In the genomic region with DNA sequence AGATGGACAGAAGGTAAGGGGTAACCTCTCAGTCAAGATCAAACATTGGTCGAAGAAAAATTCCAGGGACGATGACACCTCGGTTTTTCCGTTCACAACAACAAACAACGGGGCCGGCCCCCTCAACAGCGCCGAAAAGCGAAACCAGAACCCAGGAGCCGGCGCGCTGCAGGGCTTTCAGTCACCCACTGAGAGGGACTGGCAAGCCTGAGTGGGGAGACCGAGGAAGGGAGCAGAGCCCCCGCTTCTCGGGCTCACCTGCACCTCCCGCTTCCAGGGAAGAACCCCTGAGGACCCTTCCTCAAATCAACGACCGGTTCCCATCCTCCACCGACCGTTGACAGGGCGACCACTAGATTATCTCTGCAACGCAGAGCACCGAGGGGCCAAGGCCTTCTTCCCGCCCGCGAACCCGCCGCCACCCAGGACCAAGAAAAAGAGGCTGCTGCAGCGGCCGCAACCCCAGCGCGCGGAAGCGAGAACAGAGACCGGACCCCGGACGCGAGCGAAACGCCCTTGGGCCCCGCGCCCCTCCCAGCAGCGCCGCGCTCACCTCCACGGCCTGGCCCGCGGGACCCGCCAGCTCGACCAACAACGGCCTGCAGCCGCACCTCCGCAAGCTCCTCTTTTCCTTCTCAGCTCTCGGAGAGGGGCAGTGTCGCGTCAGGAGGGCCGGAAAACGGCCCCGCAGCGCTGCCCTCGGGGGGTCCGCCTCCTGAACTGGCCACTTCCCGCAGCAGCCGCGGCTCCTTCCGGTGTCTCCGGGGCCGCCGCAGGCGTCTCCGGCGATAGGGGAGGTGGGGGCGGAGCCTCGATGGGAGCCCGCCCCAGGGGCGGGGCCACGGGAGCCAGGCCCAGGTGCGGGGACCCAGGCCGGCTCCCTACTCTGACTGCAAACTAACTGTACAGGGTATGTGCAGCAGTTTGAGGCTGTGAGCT, we compare ENCODE assay signal across 1 cellular context.
TF ChIP-seq lines count a peak whose summit lies in the region.

A gene (minus strand): TSS at position 763 of the 939 bp plus-strand sequence. CDS start 18,155 bp downstream, outside the sequence.

TF ChIP-seq in HepG2, 621 proteins besides CTCF, POLR2A, EP300 and RAD21 (continued from another document and continues in another):
- TF ChIP-seq, protein P1, sequence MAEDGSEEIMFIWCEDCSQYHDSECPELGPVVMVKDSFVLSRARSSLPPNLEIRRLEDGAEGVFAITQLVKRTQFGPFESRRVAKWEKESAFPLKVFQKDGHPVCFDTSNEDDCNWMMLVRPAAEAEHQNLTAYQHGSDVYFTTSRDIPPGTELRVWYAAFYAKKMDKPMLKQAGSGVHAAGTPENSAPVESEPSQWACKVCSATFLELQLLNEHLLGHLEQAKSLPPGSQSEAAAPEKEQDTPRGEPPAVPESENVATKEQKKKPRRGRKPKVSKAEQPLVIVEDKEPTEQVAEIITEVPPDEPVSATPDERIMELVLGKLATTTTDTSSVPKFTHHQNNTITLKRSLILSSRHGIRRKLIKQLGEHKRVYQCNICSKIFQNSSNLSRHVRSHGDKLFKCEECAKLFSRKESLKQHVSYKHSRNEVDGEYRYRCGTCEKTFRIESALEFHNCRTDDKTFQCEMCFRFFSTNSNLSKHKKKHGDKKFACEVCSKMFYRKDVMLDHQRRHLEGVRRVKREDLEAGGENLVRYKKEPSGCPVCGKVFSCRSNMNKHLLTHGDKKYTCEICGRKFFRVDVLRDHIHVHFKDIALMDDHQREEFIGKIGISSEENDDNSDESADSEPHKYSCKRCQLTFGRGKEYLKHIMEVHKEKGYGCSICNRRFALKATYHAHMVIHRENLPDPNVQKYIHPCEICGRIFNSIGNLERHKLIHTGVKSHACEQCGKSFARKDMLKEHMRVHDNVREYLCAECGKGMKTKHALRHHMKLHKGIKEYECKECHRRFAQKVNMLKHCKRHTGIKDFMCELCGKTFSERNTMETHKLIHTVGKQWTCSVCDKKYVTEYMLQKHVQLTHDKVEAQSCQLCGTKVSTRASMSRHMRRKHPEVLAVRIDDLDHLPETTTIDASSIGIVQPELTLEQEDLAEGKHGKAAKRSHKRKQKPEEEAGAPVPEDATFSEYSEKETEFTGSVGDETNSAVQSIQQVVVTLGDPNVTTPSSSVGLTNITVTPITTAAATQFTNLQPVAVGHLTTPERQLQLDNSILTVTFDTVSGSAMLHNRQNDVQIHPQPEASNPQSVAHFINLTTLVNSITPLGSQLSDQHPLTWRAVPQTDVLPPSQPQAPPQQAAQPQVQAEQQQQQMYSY (CRISPR knock-in tag; IDR thresholded peaks at IDR 0.05) = peak; percentile 56; the same call in 1 of the 2 replicates
- TF ChIP-seq ZNF350 (CRISPR knock-in tag; IDR thresholded peaks at IDR 0.05; ENCODE audit: borderline replicate concordance, low read depth) (peak; percentile 81; the same call in 1 of the 2 replicates), ZSCAN25 (CRISPR knock-in tag; IDR thresholded peaks at IDR 0.05) (no peak), TCF12 (IDR thresholded peaks at IDR 0.05) (no peak), TCF12 (CRISPR knock-in tag; IDR thresholded peaks at IDR 0.05) (peak; percentile 49; the same call in 1 of the 2 replicates), ZNF451 (CRISPR knock-in tag; IDR thresholded peaks at IDR 0.05) (peak; percentile 54; the same call in 1 of the 2 replicates), ZNF776 (CRISPR knock-in tag; IDR thresholded peaks at IDR 0.05) (peak; percentile 72; the same call in 1 of the 2 replicates), CREM (IDR thresholded peaks at IDR 0.05) (no peak), CREM (CRISPR knock-in tag; IDR thresholded peaks at IDR 0.05) (no peak), ZNF160 (CRISPR knock-in tag; IDR thresholded peaks at IDR 0.05) (no peak), ZNF282 (IDR thresholded peaks at IDR 0.05; ENCODE audit: partially characterized antibody) (no peak), ZNF264 (CRISPR knock-in tag; IDR thresholded peaks at IDR 0.05) (peak; percentile 67), SMAD3 (CRISPR knock-in tag; IDR thresholded peaks at IDR 0.05) (no peak), NR2F2 (IDR thresholded peaks at IDR 0.05; ENCODE audit: borderline replicate concordance, low read depth) (no peak), THYN1 (CRISPR knock-in tag; IDR thresholded peaks at IDR 0.05; ENCODE audit: borderline replicate concordance, low read depth) (no peak), ZNF333 (CRISPR knock-in tag; IDR thresholded peaks at IDR 0.05; ENCODE audit: borderline replicate concordance) (no peak), ZFP41 (CRISPR knock-in tag; IDR thresholded peaks at IDR 0.05; ENCODE audit: borderline replicate concordance) (no peak), ATF7 (IDR thresholded peaks at IDR 0.05) (no peak), ATF7 (CRISPR knock-in tag; IDR thresholded peaks at IDR 0.05) (no peak), RELA (CRISPR knock-in tag; IDR thresholded peaks at IDR 0.05) (no peak), ZNF354B (CRISPR knock-in tag; IDR thresholded peaks at IDR 0.05) (no peak), SKI (IDR thresholded peaks at IDR 0.05; ENCODE audit: partially characterized antibody) (no peak), ARNT2 (CRISPR knock-in tag; IDR thresholded peaks at IDR 0.05; ENCODE audit: low read depth) (peak; percentile 80), RXRB (CRISPR knock-in tag; IDR thresholded peaks at IDR 0.05; ENCODE audit: borderline replicate concordance) (0 out of 2 replicates have a peak, but pooled peaks have one; percentile 12), CREB1 (IDR thresholded peaks at IDR 0.05) (no peak), CREB1 (CRISPR knock-in tag; IDR thresholded peaks at IDR 0.05) (peak; percentile 22), IRF2 (CRISPR knock-in tag; IDR thresholded peaks at IDR 0.05) (peak; percentile 58), ZNF644 (CRISPR knock-in tag; IDR thresholded peaks at IDR 0.05; ENCODE audit: low read depth) (no peak), ZNF225 (CRISPR knock-in tag; IDR thresholded peaks at IDR 0.05) (peak; percentile 75), NFKB2 (CRISPR knock-in tag; IDR thresholded peaks at IDR 0.05; ENCODE audit: borderline replicate concordance) (peak; percentile 34; the same call in 1 of the 2 replicates), ZNF563 (CRISPR knock-in tag; IDR thresholded peaks at IDR 0.05) (peak; percentile 91), KLF11 (CRISPR knock-in tag; IDR thresholded peaks at IDR 0.05) (no peak), HOXA7 (CRISPR knock-in tag; IDR thresholded peaks at IDR 0.05) (no peak), PTBP1 (IDR thresholded peaks at IDR 0.05; ENCODE audit: low read depth, low read length, poor library complexity, severe bottlenecking) (no peak), XRCC5 (optimal IDR thresholded peaks at IDR 0.05; ENCODE audit: low read length) (peak; percentile 39)
- TF ChIP-seq, protein P2, sequence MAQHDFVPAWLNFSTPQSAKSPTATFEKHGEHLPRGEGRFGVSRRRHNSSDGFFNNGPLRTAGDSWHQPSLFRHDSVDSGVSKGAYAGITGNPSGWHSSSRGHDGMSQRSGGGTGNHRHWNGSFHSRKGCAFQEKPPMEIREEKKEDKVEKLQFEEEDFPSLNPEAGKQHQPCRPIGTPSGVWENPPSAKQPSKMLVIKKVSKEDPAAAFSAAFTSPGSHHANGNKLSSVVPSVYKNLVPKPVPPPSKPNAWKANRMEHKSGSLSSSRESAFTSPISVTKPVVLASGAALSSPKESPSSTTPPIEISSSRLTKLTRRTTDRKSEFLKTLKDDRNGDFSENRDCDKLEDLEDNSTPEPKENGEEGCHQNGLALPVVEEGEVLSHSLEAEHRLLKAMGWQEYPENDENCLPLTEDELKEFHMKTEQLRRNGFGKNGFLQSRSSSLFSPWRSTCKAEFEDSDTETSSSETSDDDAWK (CRISPR knock-in tag; IDR thresholded peaks at IDR 0.05) = no peak
- TF ChIP-seq, protein P3, sequence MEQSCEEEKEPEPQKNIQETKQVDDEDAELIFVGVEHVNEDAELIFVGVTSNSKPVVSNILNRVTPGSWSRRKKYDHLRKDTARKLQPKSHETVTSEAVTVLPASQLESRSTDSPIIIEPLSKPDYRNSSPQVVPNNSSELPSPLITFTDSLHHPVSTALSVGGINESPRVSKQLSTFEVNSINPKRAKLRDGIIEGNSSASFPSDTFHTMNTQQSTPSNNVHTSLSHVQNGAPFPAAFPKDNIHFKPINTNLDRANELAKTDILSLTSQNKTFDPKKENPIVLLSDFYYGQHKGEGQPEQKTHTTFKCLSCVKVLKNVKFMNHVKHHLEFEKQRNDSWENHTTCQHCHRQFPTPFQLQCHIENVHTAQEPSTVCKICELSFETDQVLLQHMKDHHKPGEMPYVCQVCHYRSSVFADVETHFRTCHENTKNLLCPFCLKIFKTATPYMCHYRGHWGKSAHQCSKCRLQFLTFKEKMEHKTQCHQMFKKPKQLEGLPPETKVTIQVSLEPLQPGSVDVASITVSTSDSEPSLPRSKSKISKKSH (CRISPR knock-in tag; IDR thresholded peaks at IDR 0.05; ENCODE audit: borderline replicate concordance) = no peak
- TF ChIP-seq, protein P4, sequence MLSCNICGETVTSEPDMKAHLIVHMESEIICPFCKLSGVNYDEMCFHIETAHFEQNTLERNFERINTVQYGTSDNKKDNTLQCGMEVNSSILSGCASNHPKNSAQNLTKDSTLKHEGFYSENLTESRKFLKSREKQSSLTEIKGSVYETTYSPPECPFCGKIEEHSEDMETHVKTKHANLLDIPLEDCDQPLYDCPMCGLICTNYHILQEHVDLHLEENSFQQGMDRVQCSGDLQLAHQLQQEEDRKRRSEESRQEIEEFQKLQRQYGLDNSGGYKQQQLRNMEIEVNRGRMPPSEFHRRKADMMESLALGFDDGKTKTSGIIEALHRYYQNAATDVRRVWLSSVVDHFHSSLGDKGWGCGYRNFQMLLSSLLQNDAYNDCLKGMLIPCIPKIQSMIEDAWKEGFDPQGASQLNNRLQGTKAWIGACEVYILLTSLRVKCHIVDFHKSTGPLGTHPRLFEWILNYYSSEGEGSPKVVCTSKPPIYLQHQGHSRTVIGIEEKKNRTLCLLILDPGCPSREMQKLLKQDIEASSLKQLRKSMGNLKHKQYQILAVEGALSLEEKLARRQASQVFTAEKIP (CRISPR knock-in tag; IDR thresholded peaks at IDR 0.05; ENCODE audit: borderline replicate concordance) = no peak
- TF ChIP-seq, protein P5, sequence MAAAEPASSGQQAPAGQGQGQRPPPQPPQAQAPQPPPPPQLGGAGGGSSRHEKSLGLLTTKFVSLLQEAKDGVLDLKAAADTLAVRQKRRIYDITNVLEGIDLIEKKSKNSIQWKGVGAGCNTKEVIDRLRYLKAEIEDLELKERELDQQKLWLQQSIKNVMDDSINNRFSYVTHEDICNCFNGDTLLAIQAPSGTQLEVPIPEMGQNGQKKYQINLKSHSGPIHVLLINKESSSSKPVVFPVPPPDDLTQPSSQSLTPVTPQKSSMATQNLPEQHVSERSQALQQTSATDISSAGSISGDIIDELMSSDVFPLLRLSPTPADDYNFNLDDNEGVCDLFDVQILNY (CRISPR knock-in tag; conservative IDR thresholded peaks at IDR 0.05) = peak; percentile 39; the same call in 1 of the 2 replicates
- TF ChIP-seq, protein P6, sequence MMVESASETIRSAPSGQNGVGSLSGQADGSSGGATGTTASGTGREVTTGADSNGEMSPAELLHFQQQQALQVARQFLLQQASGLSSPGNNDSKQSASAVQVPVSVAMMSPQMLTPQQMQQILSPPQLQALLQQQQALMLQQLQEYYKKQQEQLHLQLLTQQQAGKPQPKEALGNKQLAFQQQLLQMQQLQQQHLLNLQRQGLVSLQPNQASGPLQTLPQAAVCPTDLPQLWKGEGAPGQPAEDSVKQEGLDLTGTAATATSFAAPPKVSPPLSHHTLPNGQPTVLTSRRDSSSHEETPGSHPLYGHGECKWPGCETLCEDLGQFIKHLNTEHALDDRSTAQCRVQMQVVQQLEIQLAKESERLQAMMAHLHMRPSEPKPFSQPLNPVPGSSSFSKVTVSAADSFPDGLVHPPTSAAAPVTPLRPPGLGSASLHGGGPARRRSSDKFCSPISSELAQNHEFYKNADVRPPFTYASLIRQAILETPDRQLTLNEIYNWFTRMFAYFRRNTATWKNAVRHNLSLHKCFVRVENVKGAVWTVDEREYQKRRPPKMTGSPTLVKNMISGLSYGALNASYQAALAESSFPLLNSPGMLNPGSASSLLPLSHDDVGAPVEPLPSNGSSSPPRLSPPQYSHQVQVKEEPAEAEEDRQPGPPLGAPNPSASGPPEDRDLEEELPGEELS (CRISPR knock-in tag; IDR thresholded peaks at IDR 0.05) = 0 out of 2 replicates have a peak, but pooled peaks have one; percentile 28
- TF ChIP-seq, protein P7, sequence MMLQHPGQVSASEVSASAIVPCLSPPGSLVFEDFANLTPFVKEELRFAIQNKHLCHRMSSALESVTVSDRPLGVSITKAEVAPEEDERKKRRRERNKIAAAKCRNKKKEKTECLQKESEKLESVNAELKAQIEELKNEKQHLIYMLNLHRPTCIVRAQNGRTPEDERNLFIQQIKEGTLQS (CRISPR knock-in tag; IDR thresholded peaks at IDR 0.05) = no peak
- TF ChIP-seq, protein P8, sequence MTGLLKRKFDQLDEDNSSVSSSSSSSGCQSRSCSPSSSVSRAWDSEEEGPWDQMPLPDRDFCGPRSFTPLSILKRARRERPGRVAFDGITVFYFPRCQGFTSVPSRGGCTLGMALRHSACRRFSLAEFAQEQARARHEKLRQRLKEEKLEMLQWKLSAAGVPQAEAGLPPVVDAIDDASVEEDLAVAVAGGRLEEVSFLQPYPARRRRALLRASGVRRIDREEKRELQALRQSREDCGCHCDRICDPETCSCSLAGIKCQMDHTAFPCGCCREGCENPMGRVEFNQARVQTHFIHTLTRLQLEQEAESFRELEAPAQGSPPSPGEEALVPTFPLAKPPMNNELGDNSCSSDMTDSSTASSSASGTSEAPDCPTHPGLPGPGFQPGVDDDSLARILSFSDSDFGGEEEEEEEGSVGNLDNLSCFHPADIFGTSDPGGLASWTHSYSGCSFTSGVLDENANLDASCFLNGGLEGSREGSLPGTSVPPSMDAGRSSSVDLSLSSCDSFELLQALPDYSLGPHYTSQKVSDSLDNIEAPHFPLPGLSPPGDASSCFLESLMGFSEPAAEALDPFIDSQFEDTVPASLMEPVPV (CRISPR knock-in tag; IDR thresholded peaks at IDR 0.05) = 0 out of 2 replicates have a peak, but pooled peaks have one; percentile 16
- TF ChIP-seq, protein P9, sequence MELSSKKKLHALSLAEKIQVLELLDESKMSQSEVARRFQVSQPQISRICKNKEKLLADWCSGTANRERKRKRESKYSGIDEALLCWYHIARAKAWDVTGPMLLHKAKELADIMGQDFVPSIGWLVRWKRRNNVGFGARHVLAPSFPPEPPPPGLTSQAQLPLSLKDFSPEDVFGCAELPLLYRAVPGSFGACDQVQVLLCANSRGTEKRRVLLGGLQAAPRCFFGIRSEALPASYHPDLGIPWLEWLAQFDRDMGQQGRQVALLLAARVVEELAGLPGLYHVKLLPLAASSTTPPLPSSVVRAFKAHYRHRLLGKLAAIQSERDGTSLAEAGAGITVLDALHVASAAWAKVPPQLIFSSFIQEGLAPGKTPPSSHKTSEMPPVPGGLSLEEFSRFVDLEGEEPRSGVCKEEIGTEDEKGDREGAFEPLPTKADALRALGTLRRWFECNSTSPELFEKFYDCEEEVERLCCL (CRISPR knock-in tag; IDR thresholded peaks at IDR 0.05; ENCODE audit: borderline replicate concordance) = no peak
